ENCODE assay signal across 8 cellular contexts in genomic region chr2:30232027-30232800, GRCh38. TPM values are rescaled to one million over a fixed set of nuclear protein-coding genes. Genes with fewer than 3 reads are reported as not detected.
DNase-seq lines count a peak whose midpoint lies in the region; ATAC-seq and TF ChIP-seq lines count a peak whose summit lies in the region.

No MANE protein-coding gene starts in this region.

- DNase-seq in NCI-H2029 treated with DMSO at 0.1 percent for 48 hours (lab: John Stamatoyannopoulos, UW): peak; percentile 1
- no peak for DNase-seq in NCI-H2029 (lab: John Stamatoyannopoulos, UW)
- peak; percentile 24 for DNase-seq in OCI-LY7 (ENCODE audit: low spot score)
- peak; percentile 94 for DNase-seq in germinal center (ENCODE audit: low spot score)
- no peak for DNase-seq in COR-L47 (lab: John Stamatoyannopoulos, UW)

- peak; percentile 13 for ATAC-seq in HG03108 (IDR thresholded peaks at IDR 0.05; ENCODE audit: unreplicated experiment)
- ATAC-seq in activated T-helper 17 cell treated with anti-CD3 and anti-CD28 coated beads, Interleukin-2, amount 50 U/mL, for 72 hours (replicated peaks): peak; percentile 7

- H3K36me3 Mint-ChIP-seq in activated T-helper 17 cell treated with anti-CD3 and anti-CD28 coated beads, Interleukin-2, amount 50 U/mL, for 72 hours (ENCODE audit: low read depth): peaks cover 66% of the 10 kb centered on the region

- peaks cover 34% of the 10 kb centered on the region for H3K4me1 Mint-ChIP-seq in activated T-helper 17 cell treated with anti-CD3 and anti-CD28 coated beads, Interleukin-2, amount 50 U/mL, for 72 hours

- intact Hi-C loops in OCI-LY7 (cut with micrococcal nuclease; ENCODE audit: unreplicated experiment): no loop called here

- no peaks in the 10 kb centered on the region for H3K9me2 ChIP-seq in OCI-LY7 (ENCODE audit: insufficient read depth, low read length)

- TF ChIP-seq CTCF in OCI-LY7 (conservative IDR thresholded peaks at IDR 0.05; ENCODE audit: low read length) (no peak), parathyroid adenoma (IDR thresholded peaks at IDR 0.05) (no peak)

- H2AFZ ChIP-seq in OCI-LY7 (ENCODE audit: low read length) (peak overlapping the region; percentile 39), parathyroid adenoma (peak overlapping the region; percentile 78)

- H3K4me1 ChIP-seq in OCI-LY7 (ENCODE audit: insufficient read depth, low read length, poor library complexity, severe bottlenecking): peaks cover 21% of the 10 kb centered on the region
- H3K4me1 ChIP-seq in parathyroid adenoma: peaks cover 16% of the 10 kb centered on the region

- H3K4me3 Mint-ChIP-seq in activated T-helper 17 cell treated with anti-CD3 and anti-CD28 coated beads, Interleukin-2, amount 50 U/mL, for 72 hours: peak overlapping the region; percentile 81

- H3K27ac Mint-ChIP-seq in activated T-helper 17 cell treated with anti-CD3 and anti-CD28 coated beads, Interleukin-2, amount 50 U/mL, for 72 hours: peak overlapping the region; percentile 85

- H3K9me3 Mint-ChIP-seq in activated T-helper 17 cell treated with anti-CD3 and anti-CD28 coated beads, Interleukin-2, amount 50 U/mL, for 72 hours: no peaks in the 10 kb centered on the region

- no peaks in the 10 kb centered on the region for H3K79me2 ChIP-seq in OCI-LY7 (ENCODE audit: insufficient read depth, low read depth, low read length)
- H3K79me2 ChIP-seq in parathyroid adenoma: peaks cover 28% of the 10 kb centered on the region

- CTCF ChIA-PET in OCI-LY7 (lab: Charles Lee; ENCODE audit: unreplicated experiment): interaction anchor here (0.6 to 2.3 kb wide), 3 partner anchors 35 to 103 kb away, joined by 3 to 9 read pairs (median 4); no protein-coding TSS in a partner anchor

- H3K27me3 Mint-ChIP-seq in activated T-helper 17 cell treated with anti-CD3 and anti-CD28 coated beads, Interleukin-2, amount 50 U/mL, for 72 hours: no peaks in the 10 kb centered on the region

- no peaks in the 10 kb centered on the region for H3K27me3 ChIP-seq in parathyroid adenoma (ENCODE audit: control insufficient read depth, insufficient read depth, low read length)

- H3K36me3 ChIP-seq in OCI-LY7 (ENCODE audit: insufficient read depth, low read length) (no peaks in the 10 kb centered on the region), parathyroid adenoma (ENCODE audit: control insufficient read depth, insufficient read depth, low read length) (no peaks in the 10 kb centered on the region)

- H3K4me3 ChIP-seq in OCI-LY7 (ENCODE audit: low read depth, low read length, poor library complexity, severe bottlenecking) (peak overlapping the region; percentile 67), parathyroid adenoma (ENCODE audit: low read depth, low read length) (peak overlapping the region; percentile 94)

- no TSS peak for BruUV-seq in OCI-LY7 (replicated peaks; lab: Mats Ljungman, UMichigan)

- H3K4me2 ChIP-seq in OCI-LY7 (ENCODE audit: low read length) (peak overlapping the region; percentile 81), parathyroid adenoma (ENCODE audit: low read length) (peak overlapping the region; percentile 85)

- H3K9me3 ChIP-seq in OCI-LY7 (ENCODE audit: low read length) (no peaks in the 10 kb centered on the region), parathyroid adenoma (ENCODE audit: control insufficient read depth, low read length) (no peaks in the 10 kb centered on the region)

- POLR2A ChIA-PET in OCI-LY7 (lab: Charles Lee): interaction anchor here (0.5 kb wide), 1 partner anchor 421 kb away, joined by 5 read pairs; no protein-coding TSS in a partner anchor

- H3K9ac ChIP-seq in parathyroid adenoma: peak overlapping the region; percentile 85

- no peaks in the 10 kb centered on the region for H4K20me1 ChIP-seq in OCI-LY7 (ENCODE audit: insufficient read depth, low read length)

- H3K27ac ChIP-seq in OCI-LY7 (ENCODE audit: low read depth, low read length, poor library complexity, severe bottlenecking) (no peak overlapping the region), parathyroid adenoma (peak overlapping the region; percentile 94)

RNA-seq across cellular contexts. Expression of gene LBH, which starts 0.9 kb away (rescaled TPM):
- total RNA-seq in OCI-LY7 (2014; rRNA removed; shearing (Covaris generic)): 0.75 and 3.7 TPM in 2 replicates
- total RNA-seq in OCI-LY7 (2022): 3.0 and 3.8 TPM in 2 replicates
- total RNA-seq in activated T-helper 17 cell treated with anti-CD3 and anti-CD28 coated beads, Interleukin-2, amount 50 U/mL, for 72 hours: 100 to 1,000 TPM in 1 of 2 donors, 10 to 100 TPM in 1; 38.9 to 154 TPM

Comparison
In these comparisons a context has a peak if more than half of its experiments do, and no peak if none do; other contexts are left out.
1. DNase-seq: peak in NCI-H2029 treated with DMSO at 0.1 percent for 48 hours (single experiment), OCI-LY7 (single experiment) and germinal center (single experiment); none in NCI-H2029 (single experiment) and COR-L47 (single experiment).
2. RNA of gene LBH, which starts 0.9 kb away (total RNA-seq): 38.9 to 154 TPM in activated T-helper 17 cell treated with anti-CD3 and anti-CD28 coated beads, Interleukin-2, amount 50 U/mL, for 72 hours; 0.75 to 3.8 TPM in OCI-LY7; every median in the first group is over 4 times any median in the second.